In genomic region chr10:80924063-80924952, GRCh38 we compare ENCODE assay signal across 9 cellular contexts.
DNase-seq lines count a peak whose midpoint lies in the region; ATAC-seq and TF ChIP-seq lines count a peak whose summit lies in the region.
"Had no signal": no experiment of that assay in that cellular context is flagged by ENCODE, and none has a peak within 500 bp of the region (broad histone marks: within the 10 kb centered on the region; RNA-seq: fewer than 3 reads in every experiment).

No MANE protein-coding gene starts in this region.

- DNase-seq in stimulated activated CD4-positive, alpha-beta T cell treated with anti-CD3 and anti-CD28 coated beads, Interleukin-12 subunit alpha, Interleukin-12 subunit beta, amount 100 ng/mL, for 4 hours, result peak; percentile 5
- no peak for DNase-seq in stimulated activated CD4-positive, alpha-beta T cell treated with anti-CD3 and anti-CD28 coated beads, Interleukin-4, amount 100 ng/mL, for 1 hour
- DNase-seq in NCI-H748 (lab: John Stamatoyannopoulos, UW; ENCODE audit: unreplicated experiment) (peak; percentile 20), coronary artery (ENCODE audit: low spot score) (no peak), lung microvascular endothelial cell (ENCODE audit: low read depth in 2 of 2) (peak; percentile 53 to 65)
- DNase-seq in activated CD8-positive, alpha-beta memory T cell treated with anti-CD3 and anti-CD28 coated beads, Interleukin-2, amount 10 ng/mL, durations not matched to agents 7 days and 5 days, result no peak

- no peak overlapping the region for H3K27ac Mint-ChIP-seq in activated CD8-positive, alpha-beta memory T cell treated with anti-CD3 and anti-CD28 coated beads, Interleukin-2, amount 10 ng/mL, durations not matched to agents 7 days and 5 days

- H3K27ac ChIP-seq in coronary artery, result no peak overlapping the region
- H3K27ac ChIP-seq: epithelial cell of prostate had no signal

- no peaks in the 10 kb centered on the region for H3K36me3 Mint-ChIP-seq in activated CD8-positive, alpha-beta memory T cell treated with anti-CD3 and anti-CD28 coated beads, Interleukin-2, amount 10 ng/mL, durations not matched to agents 7 days and 5 days

- no peak overlapping the region for H3K4me3 Mint-ChIP-seq in activated CD8-positive, alpha-beta memory T cell treated with anti-CD3 and anti-CD28 coated beads, Interleukin-2, amount 10 ng/mL, durations not matched to agents 7 days and 5 days

- CTCF ChIA-PET in activated CD8-positive, alpha-beta memory T cell treated with anti-CD3 and anti-CD28 coated beads, Interleukin-2, amount 10 ng/mL, durations not matched to agents 7 days and 5 days (lab: Charles Lee), result interaction anchor here (0.9 to 2.3 kb wide), 5 partner anchors 12 to 517 kb away, joined by 3 to 7 read pairs (median 5); no protein-coding TSS in a partner anchor

- H3K4me3 ChIP-seq in coronary artery, result no peak overlapping the region

- peak; percentile 62 for ATAC-seq in HG02623 (IDR thresholded peaks at IDR 0.05; ENCODE audit: unreplicated experiment)
- no peak for ATAC-seq in GM18870 (IDR thresholded peaks at IDR 0.05; ENCODE audit: unreplicated experiment)
- ATAC-seq in activated CD8-positive, alpha-beta memory T cell treated with anti-CD3 and anti-CD28 coated beads, Interleukin-2, amount 10 ng/mL, durations not matched to agents 7 days and 5 days, result no peak

- no peaks in the 10 kb centered on the region for H3K4me1 Mint-ChIP-seq in activated CD8-positive, alpha-beta memory T cell treated with anti-CD3 and anti-CD28 coated beads, Interleukin-2, amount 10 ng/mL, durations not matched to agents 7 days and 5 days

- H3K27me3 Mint-ChIP-seq in activated CD8-positive, alpha-beta memory T cell treated with anti-CD3 and anti-CD28 coated beads, Interleukin-2, amount 10 ng/mL, durations not matched to agents 7 days and 5 days, result no peaks in the 10 kb centered on the region

- TF ChIP-seq CTCF in coronary artery (IDR thresholded peaks at IDR 0.05), result peak; percentile 50

- H3K9me3 Mint-ChIP-seq in activated CD8-positive, alpha-beta memory T cell treated with anti-CD3 and anti-CD28 coated beads, Interleukin-2, amount 10 ng/mL, durations not matched to agents 7 days and 5 days (ENCODE audit: low read depth), result no peaks in the 10 kb centered on the region

Comparison
In these comparisons a context has a peak if more than half of its experiments do, and no peak if none do; other contexts are left out.
1. DNase-seq: peak in stimulated activated CD4-positive, alpha-beta T cell treated with anti-CD3 and anti-CD28 coated beads, Interleukin-12 subunit alpha, Interleukin-12 subunit beta, amount 100 ng/mL, for 4 hours (single experiment), NCI-H748 (single experiment) and lung microvascular endothelial cell (2 of 2); none in stimulated activated CD4-positive, alpha-beta T cell treated with anti-CD3 and anti-CD28 coated beads, Interleukin-4, amount 100 ng/mL, for 1 hour (single experiment), coronary artery (single experiment) and activated CD8-positive, alpha-beta memory T cell treated with anti-CD3 and anti-CD28 coated beads, Interleukin-2, amount 10 ng/mL, durations not matched to agents 7 days and 5 days (single experiment).